ENCODE assay signal across 8 cellular contexts in genomic region chr15:80989518-80990478, GRCh38. TPM values are rescaled to one million over a fixed set of nuclear protein-coding genes. Genes with fewer than 3 reads are reported as not detected.
DNase-seq lines count a peak whose midpoint lies in the region; ATAC-seq and TF ChIP-seq lines count a peak whose summit lies in the region.

MESD (minus strand) TSS chr15:80989819; CDS start chr15:80989791, 28 bp downstream.

- H3K9me3 ChIP-seq in mucosa of stomach (ENCODE audit: control insufficient read depth, low read length), result no peaks in the 10 kb centered on the region

- no peaks in the 10 kb centered on the region for H3K4me1 ChIP-seq in mucosa of stomach (ENCODE audit: control insufficient read depth, insufficient read depth, low read length)

- peak within 1 kb of the TSS; percentile 95 for H3K9ac ChIP-seq in mucosa of stomach (ENCODE audit: low read length)

- H3K36me3 ChIP-seq in mucosa of stomach (ENCODE audit: control insufficient read depth, insufficient read depth, low read length), result no peaks in the 10 kb centered on the region

- no peaks in the 10 kb centered on the region for H3K27me3 Mint-ChIP-seq in activated T-cell treated with anti-CD3 and anti-CD28 coated beads, Interleukin-2, amount 50 U/mL, for 24 hours

- H3K36me3 Mint-ChIP-seq in activated T-cell treated with anti-CD3 and anti-CD28 coated beads, Interleukin-2, amount 50 U/mL, for 24 hours (ENCODE audit: low read depth), result peaks cover 38% of the 10 kb centered on the region

- H3K27ac Mint-ChIP-seq in activated T-cell treated with anti-CD3 and anti-CD28 coated beads, Interleukin-2, amount 50 U/mL, for 24 hours, result peak within 1 kb of the TSS; percentile 98

- no peaks in the 10 kb centered on the region for H3K9me3 Mint-ChIP-seq in activated T-cell treated with anti-CD3 and anti-CD28 coated beads, Interleukin-2, amount 50 U/mL, for 24 hours

- no peaks in the 10 kb centered on the region for H3K27me3 ChIP-seq in mucosa of stomach (ENCODE audit: control insufficient read depth, insufficient read depth, low read length)

- DNase-seq in DMS79 (lab: John Stamatoyannopoulos, UW) (peak; percentile 73), KG1 (lab: John Stamatoyannopoulos, UW) (peak; percentile 93), erythroblast (lab: John Stamatoyannopoulos, UW) (peak; percentile 96 to 98)
- peak; percentile 99 for DNase-seq in activated T-cell treated with anti-CD3 and anti-CD28 coated beads, Interleukin-2, amount 50 U/mL, for 24 hours
- DNase-seq in stimulated activated CD8-positive, alpha-beta memory T cell treated with anti-CD3 and anti-CD28 coated beads, Interleukin-4, amount 100 ng/mL, for 48 hours, result peak; percentile 99

- peak; percentile 88 for TF ChIP-seq POLR2A in erythroblast (IDR thresholded peaks at IDR 0.05; ENCODE audit: low read length)

- ATAC-seq in GM21737 (IDR thresholded peaks at IDR 0.05; ENCODE audit: unreplicated experiment), result peak; percentile 96

- peaks cover 59% of the 10 kb centered on the region for H3K4me1 Mint-ChIP-seq in activated T-cell treated with anti-CD3 and anti-CD28 coated beads, Interleukin-2, amount 50 U/mL, for 24 hours (ENCODE audit: low read depth)

- peak within 1 kb of the TSS; percentile 98 for H3K4me3 Mint-ChIP-seq in activated T-cell treated with anti-CD3 and anti-CD28 coated beads, Interleukin-2, amount 50 U/mL, for 24 hours

- H3K4me3 ChIP-seq in mucosa of stomach (ENCODE audit: low read length), result peak within 1 kb of the TSS; percentile 85

TF ChIP-seq in PFSK-1, 5 proteins besides CTCF, POLR2A, EP300 and RAD21:
- TF ChIP-seq TAF1 (IDR thresholded peaks at IDR 0.05; ENCODE audit: borderline replicate concordance, insufficient read depth, low read length), result peak; percentile 75; the same call in 1 of the 2 replicates
- TF ChIP-seq REST (IDR thresholded peaks at IDR 0.05; ENCODE audit: insufficient read depth in 1 of 2, low read depth in 2 of 2, low read length in 2 of 2), result 0 out of 4 replicates have a peak, but pooled peaks of 1 of the 2 experiments have one; percentile 24
- 0 out of 2 replicates have a peak, but pooled peaks have one; percentile 12 for TF ChIP-seq SIN3A (IDR thresholded peaks at IDR 0.05; ENCODE audit: borderline replicate concordance, insufficient read depth, low read length)
- TF ChIP-seq FOXP2 (optimal IDR thresholded peaks at IDR 0.05; ENCODE audit: borderline replicate concordance, extremely low read depth, extremely low read length, insufficient read depth), result peak; percentile 65
- TF ChIP-seq POLR2AphosphoS5 (IDR thresholded peaks at IDR 0.05; ENCODE audit: low read depth, low read length), result peak; percentile 95
TF ChIP-seq in PFSK-1: peak in this region for 5.

RNA-seq across cellular contexts. Expression of gene MESD, which starts in this region (rescaled TPM):
- 24.0 TPM for polyA plus RNA-seq in PFSK-1 (2012; ENCODE audit: insufficient read length, low read depth)

Comparison
In these comparisons a context has a peak if more than half of its experiments do, and no peak if none do; other contexts are left out.
1. Peak in every context shown above with its lines: DNase-seq, ATAC-seq and H3K4me3 ChIP-seq.